In genomic region chr1:88029899-88030298, GRCh38 we compare ENCODE assay signal across 2 cellular contexts.
TF ChIP-seq lines count a peak whose summit lies in the region.

No MANE protein-coding gene starts in this region.

TF ChIP-seq in HCT116, 20 proteins besides CTCF, POLR2A, EP300 and RAD21:
- TF ChIP-seq SIN3A (IDR thresholded peaks at IDR 0.05; ENCODE audit: low read depth) (no peak), POLR2AphosphoS5 (IDR thresholded peaks at IDR 0.05; ENCODE audit: low read depth, low read length) (no peak)
TF ChIP-seq in HCT116: peak in this region for 0.

TF ChIP-seq in HepG2, 621 proteins besides CTCF, POLR2A, EP300 and RAD21:
- TF ChIP-seq CCDC6 (CRISPR knock-in tag; IDR thresholded peaks at IDR 0.05) (no peak), ZNF563 (CRISPR knock-in tag; IDR thresholded peaks at IDR 0.05) (no peak), RFX3 (CRISPR knock-in tag; IDR thresholded peaks at IDR 0.05) (no peak), ZBTB4 (CRISPR knock-in tag; IDR thresholded peaks at IDR 0.05; ENCODE audit: borderline replicate concordance) (no peak), ZBTB43 (CRISPR knock-in tag; conservative IDR thresholded peaks at IDR 0.05) (no peak), CBX1 (IDR thresholded peaks at IDR 0.05; ENCODE audit: low read depth) (no peak), TFAP4 (IDR thresholded peaks at IDR 0.05; ENCODE audit: borderline replicate concordance, low read depth) (no peak), ZBTB14 (CRISPR knock-in tag; IDR thresholded peaks at IDR 0.05) (no peak), ZNF609 (CRISPR knock-in tag; IDR thresholded peaks at IDR 0.05; ENCODE audit: borderline replicate concordance) (no peak), KDM3A (CRISPR knock-in tag; IDR thresholded peaks at IDR 0.05; ENCODE audit: low read depth) (no peak), RNF2 (conservative IDR thresholded peaks at IDR 0.05; ENCODE audit: low read depth) (no peak)
